Comparison of ENCODE assay signal across 8 cellular contexts in genomic region chr2:54115284-54116137, GRCh38. TPM values are rescaled to one million over a fixed set of nuclear protein-coding genes. Genes with fewer than 3 reads are reported as not detected.
DNase-seq lines count a peak whose midpoint lies in the region; ATAC-seq, FAIRE-seq and TF ChIP-seq lines count a peak whose summit lies in the region.

TSS of gene ACYP2 (plus strand) at chr2:54115615.

- no peaks in the 10 kb centered on the region for H3K27me3 ChIP-seq in BJ (ENCODE audit: control insufficient read depth, insufficient read depth, low read length)

- peak; percentile 97 for FAIRE-seq in GM19239 (lab: Jason Lieb, UNC)

- H3K9me3 Mint-ChIP-seq in chondrocyte (ENCODE audit: low read depth) = no peaks in the 10 kb centered on the region

- H3K36me3 ChIP-seq in BJ (ENCODE audit: control insufficient read depth, insufficient read depth, low read length) = no peaks in the 10 kb centered on the region

- peak within 1 kb of the TSS; percentile 100 for H3K27ac Mint-ChIP-seq in chondrocyte (ENCODE audit: unreplicated experiment)

- H3K27me3 Mint-ChIP-seq in chondrocyte (ENCODE audit: low read depth) = no peaks in the 10 kb centered on the region

- POLR2A ChIA-PET in BJ (lab: Charles Lee) = no interaction called here

- peak within 1 kb of the TSS; percentile 70 for H3K4me3 ChIP-seq in BJ (ENCODE audit: low read depth, low read length)

- H3K4me1 Mint-ChIP-seq in chondrocyte (ENCODE audit: low read depth) = peaks cover 14% of the 10 kb centered on the region

- DNase-seq in BJ (ENCODE audit: low read depth) = peak; percentile 63
- peak; percentile 68 for DNase-seq in GM19239 (ENCODE audit: insufficient read length, low spot score)
- peak; percentile 94 for DNase-seq in NCI-H510A treated with DMSO at 0.1 percent for 48 hours (lab: John Stamatoyannopoulos, UW)
- peak; percentile 85 for DNase-seq in activated CD4-positive, alpha-beta T cell treated with anti-CD3 and anti-CD28 coated beads for 1 hour
- no peak for DNase-seq in chondrocyte (ENCODE audit: low spot score)
- DNase-seq in kidney glomerular epithelial cell (lab: John Stamatoyannopoulos, UW) = peak; percentile 90
- DNase-seq in stimulated activated CD4-positive, alpha-beta T cell treated with anti-CD3 and anti-CD28 coated beads, Interleukin-15, amount 100 ng/mL, for 48 hours (ENCODE audit: low read depth in 2 of 2) = peak; percentile 85 to 88

- peak; percentile 49 for TF ChIP-seq CTCF in BJ (IDR thresholded peaks at IDR 0.05; ENCODE audit: insufficient read depth, low read depth, low read length)
- peak; percentile 67 for TF ChIP-seq CTCF in chondrocyte (IDR thresholded peaks at IDR 0.05)

- ATAC-seq in HG03442 (IDR thresholded peaks at IDR 0.05; ENCODE audit: unreplicated experiment) = peak; percentile 83

- H3K36me3 Mint-ChIP-seq in chondrocyte (ENCODE audit: low read depth) = no peaks in the 10 kb centered on the region

- CTCF ChIA-PET in BJ (lab: Yijun Ruan, JAX) = interaction anchor here (1.0 to 1.4 kb wide), 3 partner anchors 9 to 12 kb away, joined by 3 to 6 read pairs (median 5); no protein-coding TSS in a partner anchor

- peak within 1 kb of the TSS; percentile 82 for H3K4me3 Mint-ChIP-seq in chondrocyte (ENCODE audit: unreplicated experiment)

RNA-seq across cellular contexts. Expression of gene ACYP2, which starts in this region (rescaled TPM):
- 7.0 and 9.7 TPM in 2 replicates for polyA plus RNA-seq in BJ (2011; rRNA removed)
- 3.6 and 3.7 TPM in 2 replicates for polyA minus RNA-seq in BJ (2011; rRNA and poly(A)+ RNA removed)
- 6.5 to 9.1 TPM (median 7.7 TPM) in 3 replicates for total RNA-seq in chondrocyte
